14 cellular contexts compared by ENCODE assay signal in genomic region chr6:84003140-84003539, GRCh38. TPM values are rescaled to one million over a fixed set of nuclear protein-coding genes. Genes with fewer than 3 reads are reported as not detected.
A peak's percentile ranks its signal among the peaks of the same experiment; 100 is the strongest.
DNase-seq lines count a peak whose midpoint lies in the region; ATAC-seq lines count a peak whose summit lies in the region.
"Had no signal": no experiment of that assay in that cellular context is flagged by ENCODE, and none has a peak within 500 bp of the region (broad histone marks: within the 10 kb centered on the region; RNA-seq: fewer than 3 reads in every experiment).

No MANE protein-coding gene starts in this region.

- DNase-seq in NCI-H748 (lab: John Stamatoyannopoulos, UW; ENCODE audit: unreplicated experiment) (peak; percentile 49), NCI-H748 treated with DMSO at 0.1 percent for 48 hours (lab: John Stamatoyannopoulos, UW) (no peak), NCI-H2227 (lab: John Stamatoyannopoulos, UW; ENCODE audit: unreplicated experiment) (peak; percentile 53), cerebellum (ENCODE audit: low spot score) (peak; percentile 32), NCI-H510A (lab: John Stamatoyannopoulos, UW) (no peak), T-helper 2 cell (no peak)
- DNase-seq: BE2C; CD4-positive, alpha-beta memory T cell; DMS53; GOT3; H9; IMR-90; KG1 had no signal

- ATAC-seq in GM21786 (IDR thresholded peaks at IDR 0.05; ENCODE audit: unreplicated experiment): no peak

RNA-seq across cellular contexts. Expression of gene MRAP2, which starts 30.4 kb away (rescaled TPM):
- total RNA-seq in cerebellum: 15.8 TPM
- total RNA-seq: CD4-positive, alpha-beta memory T cell; IMR-90 had no signal

Comparison
In these comparisons a context has a peak if more than half of its experiments do, and no peak if none do; other contexts are left out.
1. DNase-seq: peak in NCI-H748 (single experiment), NCI-H2227 (single experiment) and cerebellum (single experiment); none in NCI-H748 treated with DMSO at 0.1 percent for 48 hours (single experiment), NCI-H510A (single experiment) and T-helper 2 cell (0 of 5).